ENCODE assay signal across 38 cellular contexts in the genomic region with DNA sequence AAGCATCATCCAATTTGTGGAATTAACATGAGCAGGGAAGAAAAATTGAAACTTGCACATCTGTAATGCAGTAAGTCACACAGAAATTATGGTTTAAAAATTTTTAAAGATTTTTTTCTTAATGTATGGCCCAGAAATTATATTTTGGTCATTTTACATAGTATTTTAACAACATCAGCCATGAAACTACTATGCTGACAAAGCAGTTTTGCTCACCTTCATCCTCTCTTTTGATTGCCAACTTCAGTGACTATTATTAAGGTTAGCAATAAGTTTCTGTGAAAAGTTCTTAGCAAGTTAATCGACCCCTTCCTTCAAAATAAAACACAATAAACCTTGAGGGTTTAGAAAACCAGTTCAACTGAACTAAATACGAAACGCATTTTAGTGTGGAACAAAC.
"Had no signal": no experiment of that assay in that cellular context is flagged by ENCODE, and none has a peak within 500 bp of the region (broad histone marks: within the 10 kb centered on the region; RNA-seq: fewer than 3 reads in every experiment).

No MANE protein-coding gene starts in this region.

- H3K4me1 ChIP-seq: ascending aorta had no signal

- FAIRE-seq: bronchial epithelial cell, TTC549 had no signal

- H3K27ac ChIP-seq: ascending aorta, cardiac muscle cell, VCaP had no signal

- H3K27me3 ChIP-seq: ascending aorta, cardiac muscle cell had no signal

- H3K36me3 ChIP-seq: ascending aorta, cardiac muscle cell had no signal

- H3K4me1 Mint-ChIP-seq: activated CD4-positive, alpha-beta memory T cell treated with anti-CD3 and anti-CD28 coated beads, Interleukin-2, amount 10 ng/mL, durations not matched to agents 7 days and 5 days; activated CD4-positive, alpha-beta T cell treated with anti-CD3 and anti-CD28 coated beads for 36 hours; activated CD4-positive, alpha-beta T cell treated with anti-CD3 and anti-CD28 coated beads, Interleukin-2, amount 10 ng/mL, durations not matched to agents 7 days and 5 days; activated CD8-positive, alpha-beta memory T cell treated with anti-CD3 and anti-CD28 coated beads, Interleukin-2, amount 10 ng/mL, durations not matched to agents 7 days and 5 days; activated naive CD4-positive, alpha-beta T cell treated with anti-CD3 and anti-CD28 coated beads, Interleukin-2, amount 10 ng/mL, durations not matched to agents 7 days and 5 days; activated naive CD4-positive, alpha-beta T cell treated with anti-CD3 and anti-CD28 coated beads, Interleukin-2, amount 50 U/mL, for 24 hours; activated naive CD8-positive, alpha-beta T cell treated with anti-CD3 and anti-CD28 coated beads, Interleukin-2, amount 10 ng/mL, durations not matched to agents 7 days and 5 days; activated naive CD8-positive, alpha-beta T cell treated with anti-CD3 and anti-CD28 coated beads, Interleukin-2, amount 50 U/mL, for 24 hours; central memory CD8-positive, alpha-beta T cell had no signal

- H3K4me3 Mint-ChIP-seq: activated CD4-positive, alpha-beta memory T cell treated with anti-CD3 and anti-CD28 coated beads, Interleukin-2, amount 10 ng/mL, durations not matched to agents 7 days and 5 days; activated CD4-positive, alpha-beta T cell treated with anti-CD3 and anti-CD28 coated beads for 36 hours; activated CD4-positive, alpha-beta T cell treated with anti-CD3 and anti-CD28 coated beads, Interleukin-2, amount 10 ng/mL, durations not matched to agents 7 days and 5 days; activated CD8-positive, alpha-beta memory T cell treated with anti-CD3 and anti-CD28 coated beads, Interleukin-2, amount 10 ng/mL, durations not matched to agents 7 days and 5 days; activated CD8-positive, alpha-beta T cell treated with anti-CD3 and anti-CD28 coated beads, Interleukin-2, amount 10 ng/mL, durations not matched to agents 7 days and 5 days; activated naive CD4-positive, alpha-beta T cell treated with anti-CD3 and anti-CD28 coated beads, Interleukin-2, amount 10 ng/mL, durations not matched to agents 7 days and 5 days; activated naive CD4-positive, alpha-beta T cell treated with anti-CD3 and anti-CD28 coated beads, Interleukin-2, amount 50 U/mL, for 24 hours; activated naive CD8-positive, alpha-beta T cell; activated naive CD8-positive, alpha-beta T cell treated with anti-CD3 and anti-CD28 coated beads, Interleukin-2, amount 10 ng/mL, durations not matched to agents 7 days and 5 days; activated naive CD8-positive, alpha-beta T cell treated with anti-CD3 and anti-CD28 coated beads, Interleukin-2, amount 50 U/mL, for 24 hours; activated T-cell treated with anti-CD3 and anti-CD28 coated beads, Interleukin-2, amount 50 U/mL, for 24 hours; brain; central memory CD8-positive, alpha-beta T cell; T-helper 1 cell treated with Interleukin-12 subunit alpha and Interleukin-12 subunit beta and Interleukin-4 antibody, amounts not matched to agents 30 μg/mL and 1 μg/mL, for 36 hours; T-helper 2 cell treated with Interferon-gamma antibody and Interleukin-4, amounts not matched to agents 5 μg/mL and 100 μg/mL, for 36 hours had no signal

- H3K27ac Mint-ChIP-seq: activated CD4-positive, alpha-beta memory T cell treated with anti-CD3 and anti-CD28 coated beads, Interleukin-2, amount 10 ng/mL, durations not matched to agents 7 days and 5 days; activated CD4-positive, alpha-beta T cell treated with anti-CD3 and anti-CD28 coated beads for 36 hours; activated CD4-positive, alpha-beta T cell treated with anti-CD3 and anti-CD28 coated beads, Interleukin-2, amount 10 ng/mL, durations not matched to agents 7 days and 5 days; activated CD8-positive, alpha-beta memory T cell treated with anti-CD3 and anti-CD28 coated beads, Interleukin-2, amount 10 ng/mL, durations not matched to agents 7 days and 5 days; activated CD8-positive, alpha-beta T cell treated with anti-CD3 and anti-CD28 coated beads, Interleukin-2, amount 10 ng/mL, durations not matched to agents 7 days and 5 days; activated naive CD4-positive, alpha-beta T cell treated with anti-CD3 and anti-CD28 coated beads, Interleukin-2, amount 10 ng/mL, durations not matched to agents 7 days and 5 days; activated naive CD4-positive, alpha-beta T cell treated with anti-CD3 and anti-CD28 coated beads, Interleukin-2, amount 50 U/mL, for 24 hours; activated naive CD8-positive, alpha-beta T cell; activated naive CD8-positive, alpha-beta T cell treated with anti-CD3 and anti-CD28 coated beads, Interleukin-2, amount 10 ng/mL, durations not matched to agents 7 days and 5 days; activated naive CD8-positive, alpha-beta T cell treated with anti-CD3 and anti-CD28 coated beads, Interleukin-2, amount 50 U/mL, for 24 hours; activated T-cell treated with anti-CD3 and anti-CD28 coated beads, Interleukin-2, amount 50 U/mL, for 24 hours; activated T-helper 2 cell treated with anti-CD3 and anti-CD28 coated beads, Interferon-gamma antibody, Interleukin-2, Interleukin-4, amounts not matched to agents 10 μg/mL and 5 μg/mL and 100 μg/mL, durations not matched to agents 14 hours and 24 hours and 36 hours; brain; T-helper 1 cell treated with Interleukin-12 subunit alpha and Interleukin-12 subunit beta and Interleukin-4 antibody, amounts not matched to agents 30 μg/mL and 1 μg/mL, for 36 hours; T-helper 2 cell treated with Interferon-gamma antibody and Interleukin-4, amounts not matched to agents 5 μg/mL and 100 μg/mL, for 36 hours had no signal

- H3K36me3 Mint-ChIP-seq: activated CD8-positive, alpha-beta memory T cell treated with anti-CD3 and anti-CD28 coated beads, Interleukin-2, amount 10 ng/mL, durations not matched to agents 7 days and 5 days; activated naive CD4-positive, alpha-beta T cell treated with anti-CD3 and anti-CD28 coated beads, Interleukin-2, amount 10 ng/mL, durations not matched to agents 7 days and 5 days; activated naive CD4-positive, alpha-beta T cell treated with anti-CD3 and anti-CD28 coated beads, Interleukin-2, amount 50 U/mL, for 24 hours; activated naive CD8-positive, alpha-beta T cell; activated naive CD8-positive, alpha-beta T cell treated with anti-CD3 and anti-CD28 coated beads, Interleukin-2, amount 10 ng/mL, durations not matched to agents 7 days and 5 days; brain had no signal

- H3K4me3 ChIP-seq: ascending aorta, cardiac muscle cell had no signal

- ATAC-seq: activated CD4-positive, alpha-beta T cell treated with anti-CD3 and anti-CD28 coated beads for 36 hours; activated CD4-positive, CD25-positive, alpha-beta regulatory T cell treated with anti-CD3 and anti-CD28 coated beads, Interleukin-2, amount 50 U/mL, for 24 hours; activated CD8-positive, alpha-beta memory T cell treated with anti-CD3 and anti-CD28 coated beads, Interleukin-2, amount 10 ng/mL, durations not matched to agents 7 days and 5 days; activated CD8-positive, alpha-beta T cell treated with anti-CD3 and anti-CD28 coated beads, Interleukin-2, amount 10 ng/mL, durations not matched to agents 7 days and 5 days; activated naive CD8-positive, alpha-beta T cell treated with anti-CD3 and anti-CD28 coated beads, Interleukin-2, amount 50 U/mL, for 24 hours had no signal

- H3K9me3 Mint-ChIP-seq: activated CD4-positive, alpha-beta T cell treated with anti-CD3 and anti-CD28 coated beads, Interleukin-2, amount 10 ng/mL, durations not matched to agents 7 days and 5 days; activated naive CD8-positive, alpha-beta T cell treated with anti-CD3 and anti-CD28 coated beads, Interleukin-2, amount 10 ng/mL, durations not matched to agents 7 days and 5 days; T-helper 1 cell treated with Interleukin-12 subunit alpha and Interleukin-12 subunit beta and Interleukin-4 antibody, amounts not matched to agents 30 μg/mL and 1 μg/mL, for 36 hours; T-helper 2 cell treated with Interferon-gamma antibody and Interleukin-4, amounts not matched to agents 5 μg/mL and 100 μg/mL, for 36 hours had no signal

- DNase-seq: activated CD4-positive, alpha-beta memory T cell treated with anti-CD3 and anti-CD28 coated beads, Interleukin-2, amount 10 ng/mL, durations not matched to agents 7 days and 5 days; activated CD4-positive, alpha-beta T cell treated with anti-CD3 and anti-CD28 coated beads for 1 hour; activated CD4-positive, alpha-beta T cell treated with anti-CD3 and anti-CD28 coated beads for 36 hours; activated CD4-positive, alpha-beta T cell treated with anti-CD3 and anti-CD28 coated beads for 48 hours; activated CD4-positive, alpha-beta T cell treated with anti-CD3 and anti-CD28 coated beads, Interleukin-2, amount 10 ng/mL, durations not matched to agents 7 days and 5 days; activated CD4-positive, alpha-beta T cell treated with anti-CD3 and anti-CD28 coated beads, Interleukin-2, amount 50 U/mL, for 48 hours; activated CD4-positive, CD25-positive, alpha-beta regulatory T cell; activated CD8-positive, alpha-beta memory T cell treated with anti-CD3 and anti-CD28 coated beads for 24 hours; activated CD8-positive, alpha-beta memory T cell treated with anti-CD3 and anti-CD28 coated beads, Interleukin-2, amount 10 ng/mL, durations not matched to agents 7 days and 5 days; activated CD8-positive, alpha-beta memory T cell treated with anti-CD3 and anti-CD28 coated beads, Interleukin-2, amount 50 U/mL, for 48 hours; activated CD8-positive, alpha-beta T cell treated with anti-CD3 and anti-CD28 coated beads, Interleukin-2, amount 10 ng/mL, durations not matched to agents 7 days and 5 days; activated effector memory CD4-positive, alpha-beta T cell treated with Interleukin-2 at 50 U/mL for 16 hours; activated gamma-delta T cell; activated naive CD4-positive, alpha-beta T cell treated with anti-CD3 and anti-CD28 coated beads, Interleukin-2, amount 10 ng/mL, durations not matched to agents 7 days and 5 days; activated naive CD4-positive, alpha-beta T cell treated with Interleukin-2 at 50 U/mL for 16 hours; activated naive CD8-positive, alpha-beta T cell treated with anti-CD3 and anti-CD28 coated beads, Interleukin-2, amount 10 ng/mL, durations not matched to agents 7 days and 5 days; activated naive CD8-positive, alpha-beta T cell treated with anti-CD3 and anti-CD28 coated beads, Interleukin-2, amount 50 U/mL, for 24 hours; activated T-cell treated with anti-CD3 and anti-CD28 coated beads, Interleukin-2, amount 50 U/mL, for 24 hours; activated T-cell treated with anti-CD3 and anti-CD28 coated beads, Interleukin-2, amount 50 U/mL, for 48 hours; amygdala; anterior cingulate cortex; caudate nucleus; cerebellar nuclear complex; T-helper 2 cell; T-helper 9 cell had no signal

- H3K27me3 Mint-ChIP-seq: activated CD4-positive, alpha-beta memory T cell treated with anti-CD3 and anti-CD28 coated beads, Interleukin-2, amount 10 ng/mL, durations not matched to agents 7 days and 5 days; activated CD4-positive, alpha-beta T cell treated with anti-CD3 and anti-CD28 coated beads for 36 hours; activated CD4-positive, alpha-beta T cell treated with anti-CD3 and anti-CD28 coated beads, Interleukin-2, amount 10 ng/mL, durations not matched to agents 7 days and 5 days; activated CD8-positive, alpha-beta memory T cell treated with anti-CD3 and anti-CD28 coated beads, Interleukin-2, amount 10 ng/mL, durations not matched to agents 7 days and 5 days; activated naive CD4-positive, alpha-beta T cell treated with anti-CD3 and anti-CD28 coated beads, Interleukin-2, amount 10 ng/mL, durations not matched to agents 7 days and 5 days; activated naive CD4-positive, alpha-beta T cell treated with anti-CD3 and anti-CD28 coated beads, Interleukin-2, amount 50 U/mL, for 24 hours; activated naive CD8-positive, alpha-beta T cell; activated naive CD8-positive, alpha-beta T cell treated with anti-CD3 and anti-CD28 coated beads, Interleukin-2, amount 10 ng/mL, durations not matched to agents 7 days and 5 days; activated naive CD8-positive, alpha-beta T cell treated with anti-CD3 and anti-CD28 coated beads, Interleukin-2, amount 50 U/mL, for 24 hours; activated T-cell treated with anti-CD3 and anti-CD28 coated beads, Interleukin-2, amount 50 U/mL, for 24 hours; brain; central memory CD8-positive, alpha-beta T cell had no signal

- H3K9me3 ChIP-seq: ascending aorta had no signal
